19 cellular contexts compared by ENCODE assay signal in genomic region chr5:127203818-127204217, GRCh38.
DNase-seq lines count a peak whose midpoint lies in the region; FAIRE-seq and TF ChIP-seq lines count a peak whose summit lies in the region.
"Had no signal": no experiment of that assay in that cellular context is flagged by ENCODE, and none has a peak within 500 bp of the region (broad histone marks: within the 10 kb centered on the region; RNA-seq: fewer than 3 reads in every experiment).

No MANE protein-coding gene starts in this region.

- H3K4me3 ChIP-seq in epithelial cell of esophagus (ENCODE audit: low read length), result no peak overlapping the region
- H3K4me3 ChIP-seq in Karpas-422 (ENCODE audit: low read length), result no peak overlapping the region
- H3K4me3 ChIP-seq: dorsolateral prefrontal cortex, Peyer's patch, spleen, tibial artery had no signal

- no peak for TF ChIP-seq CTCF in epithelial cell of esophagus (IDR thresholded peaks at IDR 0.05; ENCODE audit: insufficient read depth, low read depth, low read length, missing control alignments)

- H3K27me3 ChIP-seq in Karpas-422 (ENCODE audit: low read length), result no peaks in the 10 kb centered on the region
- H3K27me3 ChIP-seq: dorsolateral prefrontal cortex, Peyer's patch, tibial artery had no signal

- H3K4me1 ChIP-seq in Karpas-422 (ENCODE audit: low read length), result no peaks in the 10 kb centered on the region
- H3K4me1 ChIP-seq: Peyer's patch, spleen, tibial artery had no signal

- no peaks in the 10 kb centered on the region for H3K9me2 ChIP-seq in Karpas-422 (replicated peaks; ENCODE audit: insufficient read depth, low read length)

- no peaks in the 10 kb centered on the region for H3K9me3 ChIP-seq in Karpas-422 (ENCODE audit: low read length)
- H3K9me3 ChIP-seq: Peyer's patch, tibial artery had no signal

- no peaks in the 10 kb centered on the region for H3K36me3 ChIP-seq in Karpas-422 (ENCODE audit: insufficient read depth, low read length)
- H3K36me3 ChIP-seq: Peyer's patch, spleen, tibial artery had no signal

- H4K20me1 ChIP-seq in Karpas-422 (ENCODE audit: insufficient read depth, low read depth, low read length), result no peaks in the 10 kb centered on the region

- H3K27ac ChIP-seq in Karpas-422 (ENCODE audit: low read length), result no peak overlapping the region
- H3K27ac ChIP-seq: 22Rv1, dorsolateral prefrontal cortex, Peyer's patch, spleen, tibial artery had no signal

- FAIRE-seq in RCC 7860 (lab: Jason Lieb, UNC), result peak; percentile 87
- FAIRE-seq in urothelium cell line (lab: Jason Lieb, UNC), result no peak
- FAIRE-seq: GM12892 had no signal

- H3K9ac ChIP-seq in Karpas-422 (ENCODE audit: low read length), result no peak overlapping the region

- H3K4me2 ChIP-seq in Karpas-422 (ENCODE audit: low read depth, low read length, poor library complexity, severe bottlenecking), result no peak overlapping the region

- H2AFZ ChIP-seq in Karpas-422 (ENCODE audit: low read length), result no peak overlapping the region

- no peaks in the 10 kb centered on the region for H3K79me2 ChIP-seq in Karpas-422 (ENCODE audit: low read length)

- peak; percentile 30 for DNase-seq in SIG-M5 treated with dmso at 0.1 percent for 504 hours (lab: John Stamatoyannopoulos, UW; ENCODE audit: unreplicated experiment)
- no peak for DNase-seq in SIG-M5 (lab: John Stamatoyannopoulos, UW)
- peak; percentile 62 for DNase-seq in RCC 7860 (ENCODE audit: low spot score)
- peak; percentile 80 for DNase-seq in epithelial cell of esophagus (ENCODE audit: low read depth)
- DNase-seq in urothelium cell line (ENCODE audit: low spot score), result peak; percentile 31
- no peak for DNase-seq in Karpas-422
- no peak for DNase-seq in hepatic stellate cell (ENCODE audit: low spot score)
- DNase-seq in NCI-H2227 (lab: John Stamatoyannopoulos, UW; ENCODE audit: unreplicated experiment), result no peak
- DNase-seq: activated naive CD4-positive, alpha-beta T cell treated with anti-CD3 and anti-CD28 coated beads, Interleukin-2, amount 50 U/mL, for 16 hours; DMS 273 treated with DMSO at 0.1 percent for 48 hours; dorsolateral prefrontal cortex; head of caudate nucleus; KG1; nephron progenitor cell; Peyer's patch; spleen; tibial artery had no signal

Comparison
In these comparisons a context has a peak if more than half of its experiments do, and no peak if none do; other contexts are left out.
1. DNase-seq: peak in SIG-M5 treated with dmso at 0.1 percent for 504 hours (single experiment), RCC 7860 (single experiment), epithelial cell of esophagus (single experiment) and urothelium cell line (single experiment); none in SIG-M5 (single experiment), Karpas-422 (single experiment), hepatic stellate cell (single experiment) and NCI-H2227 (single experiment).